Comparison of ENCODE assay signal across 8 cellular contexts in the genomic region with DNA sequence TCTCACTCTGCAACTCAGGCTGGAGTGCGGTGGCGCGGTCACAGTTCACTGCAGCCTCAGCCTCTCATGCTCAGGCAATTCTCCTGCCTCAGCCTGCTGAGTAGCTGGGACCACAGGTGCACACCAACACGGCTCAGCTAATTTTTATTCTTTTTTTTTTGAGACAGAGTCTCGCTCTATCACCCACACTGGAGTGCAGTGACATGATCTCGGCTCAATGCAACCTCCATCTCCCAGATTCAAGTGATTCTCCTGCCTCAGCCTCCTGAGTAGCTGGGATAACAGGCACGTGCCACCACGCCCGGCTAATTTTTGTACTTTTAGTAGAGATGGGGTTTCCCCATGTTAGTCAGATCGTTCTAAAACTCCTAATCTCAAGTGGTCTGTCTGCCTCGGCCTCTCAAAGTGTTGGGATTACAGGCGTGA.
A peak's percentile ranks its signal among the peaks of the same experiment; 100 is the strongest.
DNase-seq lines count a peak whose midpoint lies in the region; ATAC-seq lines count a peak whose summit lies in the region.
"Not testable (repeated sequence)": the region's sequence is repeated elsewhere in the genome, so short reads cannot be mapped to it uniquely, and the experiment has no call there.

No MANE protein-coding gene starts in this region.

- not testable (repeated sequence) for H3K4me3 Mint-ChIP-seq in activated T-cell treated with anti-CD3 and anti-CD28 coated beads, Interleukin-2, amount 50 U/mL, for 24 hours
- peak overlapping the region; percentile 61 for H3K4me3 Mint-ChIP-seq in memory B cell

- not testable (repeated sequence) for H3K9me3 Mint-ChIP-seq in activated T-cell treated with anti-CD3 and anti-CD28 coated beads, Interleukin-2, amount 50 U/mL, for 24 hours; memory B cell

- H3K36me3 Mint-ChIP-seq in activated T-cell treated with anti-CD3 and anti-CD28 coated beads, Interleukin-2, amount 50 U/mL, for 24 hours (ENCODE audit: low read depth), result peaks cover 52% of the 10 kb centered on the region
- H3K36me3 Mint-ChIP-seq in memory B cell, result peaks cover 11% of the 10 kb centered on the region

- not testable (repeated sequence) for H3K27me3 ChIP-seq in BLaER1 treated with 17β-estradiol and CSF1 and Interleukin-3, amounts not matched to agents 10 nM and 100 nM

- H3K4me2 ChIP-seq in BLaER1 treated with 17β-estradiol and CSF1 and Interleukin-3, amounts not matched to agents 10 nM and 100 nM, result peak overlapping the region; percentile 33 to 77 (median 50); a peak in 21 of 22 replicates

- H3K9ac ChIP-seq in BLaER1 treated with 17β-estradiol and CSF1 and Interleukin-3, amounts not matched to agents 10 nM and 100 nM, result peak overlapping the region in 4 of 11 experiments; percentile 0 to 49 (median 6); a peak in 2 of 22 replicates

- peaks cover 36 to 59% (median 41%) of the 10 kb centered on the region in 10 experiments for H3K4me1 ChIP-seq in BLaER1 treated with 17β-estradiol and CSF1 and Interleukin-3, amounts not matched to agents 10 nM and 100 nM

- H3K27me3 Mint-ChIP-seq in activated T-cell treated with anti-CD3 and anti-CD28 coated beads, Interleukin-2, amount 50 U/mL, for 24 hours; memory B cell: not testable (repeated sequence)

- peak overlapping the region in 10 of 11 experiments; percentile 23 to 63 (median 42); a peak in 16 of 22 replicates for H3K27ac ChIP-seq in BLaER1 treated with 17β-estradiol and CSF1 and Interleukin-3, amounts not matched to agents 10 nM and 100 nM

- H3K36me3 ChIP-seq in BLaER1 treated with 17β-estradiol and CSF1 and Interleukin-3, amounts not matched to agents 10 nM and 100 nM, result peaks cover 9 to 63% (median 42%) of the 10 kb centered on the region in 11 experiments

- DNase-seq in activated T-cell treated with anti-CD3 and anti-CD28 coated beads, Interleukin-2, amount 50 U/mL, for 24 hours, result not testable (repeated sequence)
- DNase-seq in memory B cell (ENCODE audit: low spot score in 2 of 2), result peak; percentile 25 to 34

- peak overlapping the region; percentile 39 for H3K27ac Mint-ChIP-seq in activated T-cell treated with anti-CD3 and anti-CD28 coated beads, Interleukin-2, amount 50 U/mL, for 24 hours
- peak overlapping the region; percentile 94 for H3K27ac Mint-ChIP-seq in memory B cell

- peak; percentile 71 for ATAC-seq in GM18517 (IDR thresholded peaks at IDR 0.05; ENCODE audit: unreplicated experiment)
- peak; percentile 82 for ATAC-seq in GM19438 (IDR thresholded peaks at IDR 0.05; ENCODE audit: low read depth, unreplicated experiment)
- peak; percentile 75 for ATAC-seq in GM21825 (IDR thresholded peaks at IDR 0.05; ENCODE audit: unreplicated experiment)
- ATAC-seq in HG03045 (IDR thresholded peaks at IDR 0.05; ENCODE audit: unreplicated experiment), result peak; percentile 80
- peak; percentile 66 for ATAC-seq in HG03520 (IDR thresholded peaks at IDR 0.05; ENCODE audit: unreplicated experiment)
- peak; percentile 90 for ATAC-seq in memory B cell (ENCODE audit: low read depth)

- peaks cover 24% of the 10 kb centered on the region for H3K4me1 Mint-ChIP-seq in activated T-cell treated with anti-CD3 and anti-CD28 coated beads, Interleukin-2, amount 50 U/mL, for 24 hours (ENCODE audit: low read depth)
- H3K4me1 Mint-ChIP-seq in memory B cell, result peaks cover 19% of the 10 kb centered on the region

- not testable (repeated sequence) for H3K4me3 ChIP-seq in BLaER1 treated with 17β-estradiol and CSF1 and Interleukin-3, amounts not matched to agents 10 nM and 100 nM

- not testable (repeated sequence) for H4K20me1 ChIP-seq in BLaER1 treated with 17β-estradiol and CSF1 and Interleukin-3, amounts not matched to agents 10 nM and 100 nM

- peaks cover 10 to 19% (median 16%) of the 10 kb centered on the region in 11 experiments for H3K9me3 ChIP-seq in BLaER1 treated with 17β-estradiol and CSF1 and Interleukin-3, amounts not matched to agents 10 nM and 100 nM (replicated peaks in 1 of 11)
